26 cellular contexts compared by ENCODE assay signal in the genomic region with DNA sequence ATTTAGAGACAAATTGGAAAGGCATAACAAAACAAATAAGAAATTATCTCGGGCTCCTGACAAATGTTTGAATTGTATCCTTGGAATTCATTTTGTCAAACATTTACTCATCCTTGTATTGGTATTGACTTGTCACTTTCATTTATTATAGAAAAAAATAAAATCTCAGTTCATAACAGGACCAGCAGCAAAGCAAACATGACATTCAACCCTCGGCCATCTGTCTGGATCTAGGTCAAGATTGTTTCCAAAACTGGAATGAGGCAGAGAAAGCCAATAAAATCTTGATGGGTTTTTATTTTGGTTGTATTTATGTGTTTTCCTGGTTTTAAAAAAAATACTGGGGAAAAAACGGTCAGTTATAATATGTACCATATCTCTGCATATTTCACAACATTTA. TPM values are rescaled to one million over a fixed set of nuclear protein-coding genes. Genes with fewer than 3 reads are reported as not detected.
DNase-seq lines count a peak whose midpoint lies in the region; ATAC-seq and TF ChIP-seq lines count a peak whose summit lies in the region.
"Had no signal": no experiment of that assay in that cellular context is flagged by ENCODE, and none has a peak within 500 bp of the region (broad histone marks: within the 10 kb centered on the region; RNA-seq: fewer than 3 reads in every experiment).

No MANE protein-coding gene starts in this region.

- no peak overlapping the region for H3K27ac Mint-ChIP-seq in WTC11
- H3K27ac Mint-ChIP-seq: activated B cell treated with CpG ODN at 0.5 μM for 24 hours; activated naive CD8-positive, alpha-beta T cell treated with anti-CD3 and anti-CD28 coated beads for 36 hours; CD4-positive, alpha-beta T cell had no signal

- H3K27me3 Mint-ChIP-seq in WTC11 (ENCODE audit: low read depth): peaks cover 2% of the 10 kb centered on the region; the same call in 1 of the 2 replicates

- CTCF ChIA-PET in WTC11 (lab: Charles Lee): no interaction called here

- no peaks in the 10 kb centered on the region for H3K9me3 ChIP-seq in esophagus squamous epithelium
- H3K9me3 ChIP-seq: heart left ventricle, transverse colon had no signal

- DNase-seq in COLO668 (lab: John Stamatoyannopoulos, UW; ENCODE audit: unreplicated experiment) (peak; percentile 4), NCI-H2196 (lab: John Stamatoyannopoulos, UW; ENCODE audit: unreplicated experiment) (peak; percentile 34), esophagus squamous epithelium (lab: John Stamatoyannopoulos, UW) (no peak), WTC11 (ENCODE audit: low spot score) (no peak), T-helper 2 cell (no peak)
- DNase-seq: activated B cell treated with CpG ODN at 0.5 μM for 24 hours; activated CD4-positive, alpha-beta T cell treated with anti-CD3 and anti-CD28 coated beads, Interleukin-2, amount 50 U/mL, for 48 hours; activated CD8-positive, alpha-beta memory T cell treated with anti-CD3 and anti-CD28 coated beads, Interleukin-2, amount 50 U/mL, for 48 hours; activated naive CD8-positive, alpha-beta T cell treated with anti-CD3 and anti-CD28 coated beads for 36 hours; CD4-positive, alpha-beta T cell; GDM1; GOT3; heart left ventricle; left colon; mesenchymal stem cell; stimulated activated CD8-positive, alpha-beta memory T cell treated with anti-CD3 and anti-CD28 coated beads, Interleukin-4, amount 100 ng/mL, for 48 hours; SW 1271; transverse colon had no signal

- no peaks in the 10 kb centered on the region for H3K36me3 ChIP-seq in esophagus squamous epithelium
- H3K36me3 ChIP-seq: heart left ventricle, transverse colon had no signal

- peaks cover 0 to 25% (median 5%) of the 10 kb centered on the region in 3 donors for H3K4me1 ChIP-seq in esophagus squamous epithelium
- H3K4me1 ChIP-seq: heart left ventricle, transverse colon had no signal

- H3K36me3 Mint-ChIP-seq in WTC11: no peaks in the 10 kb centered on the region; the same call in 1 of the 2 replicates
- H3K36me3 Mint-ChIP-seq: activated naive CD8-positive, alpha-beta T cell treated with anti-CD3 and anti-CD28 coated beads for 36 hours had no signal

- ATAC-seq in HG03196 (IDR thresholded peaks at IDR 0.05; ENCODE audit: unreplicated experiment) (no peak), WTC11 (no peak)
- ATAC-seq: heart left ventricle, left colon, Right ventricle myocardium inferior had no signal

- 37% methylated on average over 3 of the region's 3 CpGs for WGBS in esophagus squamous epithelium, 2 donors

- H3K27ac ChIP-seq in 22Rv1: peak overlapping the region; percentile 34
- peak overlapping the region in 3 of 4 donors; percentile 56 to 75 (median 59) for H3K27ac ChIP-seq in esophagus squamous epithelium
- H3K27ac ChIP-seq: heart left ventricle, transverse colon had no signal

- no peak for TF ChIP-seq POLR2A in esophagus squamous epithelium (IDR thresholded peaks at IDR 0.05)

- POLR2A ChIA-PET in WTC11 (lab: Charles Lee): no interaction called here

- no peak overlapping the region for H3K4me3 ChIP-seq in esophagus squamous epithelium
- H3K4me3 ChIP-seq: heart left ventricle, transverse colon had no signal

- H3K4me3 Mint-ChIP-seq in WTC11: no peak overlapping the region
- H3K4me3 Mint-ChIP-seq: activated B cell treated with CpG ODN at 0.5 μM for 24 hours; activated naive CD8-positive, alpha-beta T cell treated with anti-CD3 and anti-CD28 coated beads for 36 hours; CD4-positive, alpha-beta T cell; central memory CD8-positive, alpha-beta T cell had no signal

- peaks cover 29% of the 10 kb centered on the region for H3K4me1 Mint-ChIP-seq in WTC11
- H3K4me1 Mint-ChIP-seq: activated B cell treated with CpG ODN at 0.5 μM for 24 hours; central memory CD8-positive, alpha-beta T cell had no signal

- TF ChIP-seq CTCF in 22Rv1 (IDR thresholded peaks at IDR 0.05) (no peak), esophagus squamous epithelium (IDR thresholded peaks at IDR 0.05) (no peak), WTC11 (IDR thresholded peaks at IDR 0.05) (no peak)

- intact Hi-C loops in esophagus squamous epithelium (cut with DNase I): no loop called here

- peaks cover 7% of the 10 kb centered on the region for H3K9me3 Mint-ChIP-seq in WTC11
- H3K9me3 Mint-ChIP-seq: activated B cell treated with CpG ODN at 0.5 μM for 24 hours; activated naive CD8-positive, alpha-beta T cell treated with anti-CD3 and anti-CD28 coated beads for 36 hours; CD4-positive, alpha-beta T cell; central memory CD8-positive, alpha-beta T cell had no signal

- H3K27me3 ChIP-seq in esophagus squamous epithelium: no peaks in the 10 kb centered on the region
- H3K27me3 ChIP-seq: transverse colon had no signal

TF ChIP-seq in WTC11, 78 proteins besides CTCF, POLR2A, EP300 and RAD21:
- TF ChIP-seq RELA (CRISPR knock-in tag; IDR thresholded peaks at IDR 0.05; ENCODE audit: borderline replicate concordance): no peak
- TF ChIP-seq, protein P1, sequence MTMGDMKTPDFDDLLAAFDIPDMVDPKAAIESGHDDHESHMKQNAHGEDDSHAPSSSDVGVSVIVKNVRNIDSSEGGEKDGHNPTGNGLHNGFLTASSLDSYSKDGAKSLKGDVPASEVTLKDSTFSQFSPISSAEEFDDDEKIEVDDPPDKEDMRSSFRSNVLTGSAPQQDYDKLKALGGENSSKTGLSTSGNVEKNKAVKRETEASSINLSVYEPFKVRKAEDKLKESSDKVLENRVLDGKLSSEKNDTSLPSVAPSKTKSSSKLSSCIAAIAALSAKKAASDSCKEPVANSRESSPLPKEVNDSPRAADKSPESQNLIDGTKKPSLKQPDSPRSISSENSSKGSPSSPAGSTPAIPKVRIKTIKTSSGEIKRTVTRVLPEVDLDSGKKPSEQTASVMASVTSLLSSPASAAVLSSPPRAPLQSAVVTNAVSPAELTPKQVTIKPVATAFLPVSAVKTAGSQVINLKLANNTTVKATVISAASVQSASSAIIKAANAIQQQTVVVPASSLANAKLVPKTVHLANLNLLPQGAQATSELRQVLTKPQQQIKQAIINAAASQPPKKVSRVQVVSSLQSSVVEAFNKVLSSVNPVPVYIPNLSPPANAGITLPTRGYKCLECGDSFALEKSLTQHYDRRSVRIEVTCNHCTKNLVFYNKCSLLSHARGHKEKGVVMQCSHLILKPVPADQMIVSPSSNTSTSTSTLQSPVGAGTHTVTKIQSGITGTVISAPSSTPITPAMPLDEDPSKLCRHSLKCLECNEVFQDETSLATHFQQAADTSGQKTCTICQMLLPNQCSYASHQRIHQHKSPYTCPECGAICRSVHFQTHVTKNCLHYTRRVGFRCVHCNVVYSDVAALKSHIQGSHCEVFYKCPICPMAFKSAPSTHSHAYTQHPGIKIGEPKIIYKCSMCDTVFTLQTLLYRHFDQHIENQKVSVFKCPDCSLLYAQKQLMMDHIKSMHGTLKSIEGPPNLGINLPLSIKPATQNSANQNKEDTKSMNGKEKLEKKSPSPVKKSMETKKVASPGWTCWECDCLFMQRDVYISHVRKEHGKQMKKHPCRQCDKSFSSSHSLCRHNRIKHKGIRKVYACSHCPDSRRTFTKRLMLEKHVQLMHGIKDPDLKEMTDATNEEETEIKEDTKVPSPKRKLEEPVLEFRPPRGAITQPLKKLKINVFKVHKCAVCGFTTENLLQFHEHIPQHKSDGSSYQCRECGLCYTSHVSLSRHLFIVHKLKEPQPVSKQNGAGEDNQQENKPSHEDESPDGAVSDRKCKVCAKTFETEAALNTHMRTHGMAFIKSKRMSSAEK (CRISPR knock-in tag; IDR thresholded peaks at IDR 0.05; ENCODE audit: borderline replicate concordance): no peak
TF ChIP-seq in WTC11: peak in this region for 0.

RNA-seq across cellular contexts. Expression of a gene that starts 42.9 kb away (rescaled TPM):
- total RNA-seq in esophagus squamous epithelium: not detected
- 5.9 to 7.2 TPM (median 7.0 TPM) in 3 replicates for total RNA-seq in WTC11 (2021)
- total RNA-seq: activated B cell treated with CpG ODN at 0.5 μM for 24 hours; activated naive CD8-positive, alpha-beta T cell treated with anti-CD3 and anti-CD28 coated beads for 36 hours; CD4-positive, alpha-beta T cell; endothelial cell of umbilical vein; left colon; M059J; NCI-H460; posterior vena cava; Right ventricle myocardium inferior had no signal

RNA-seq across cellular contexts. Expression of a gene that starts 52.5 kb away (rescaled TPM):
- 10 to 100 TPM; 15.4 to 21.7 (median 16.6) TPM for total RNA-seq in esophagus squamous epithelium
- total RNA-seq in WTC11 (2021): 2.0 to 2.8 TPM (median 2.1 TPM) in 3 replicates

Comparison
In these comparisons a context has a peak if more than half of its experiments do, and no peak if none do; other contexts are left out.
1. DNase-seq: peak in COLO668 (single experiment) and NCI-H2196 (single experiment); none in esophagus squamous epithelium (single experiment), WTC11 (single experiment) and T-helper 2 cell (0 of 5).